In genomic region chr13:41423259-41423658, GRCh38 we compare ENCODE assay signal across 2 cellular contexts. TPM values are rescaled to one million over a fixed set of nuclear protein-coding genes. Genes with fewer than 3 reads are reported as not detected.
"Had no signal": no experiment of that assay in that cellular context is flagged by ENCODE, and none has a peak within 500 bp of the region (broad histone marks: within the 10 kb centered on the region; RNA-seq: fewer than 3 reads in every experiment).

No MANE protein-coding gene starts in this region.

RNA-seq across cellular contexts. Expression of gene RGCC, which starts 34.1 kb away (rescaled TPM):
- total RNA-seq: cardiac muscle cell, chondrocyte had no signal
